In the genomic region with DNA sequence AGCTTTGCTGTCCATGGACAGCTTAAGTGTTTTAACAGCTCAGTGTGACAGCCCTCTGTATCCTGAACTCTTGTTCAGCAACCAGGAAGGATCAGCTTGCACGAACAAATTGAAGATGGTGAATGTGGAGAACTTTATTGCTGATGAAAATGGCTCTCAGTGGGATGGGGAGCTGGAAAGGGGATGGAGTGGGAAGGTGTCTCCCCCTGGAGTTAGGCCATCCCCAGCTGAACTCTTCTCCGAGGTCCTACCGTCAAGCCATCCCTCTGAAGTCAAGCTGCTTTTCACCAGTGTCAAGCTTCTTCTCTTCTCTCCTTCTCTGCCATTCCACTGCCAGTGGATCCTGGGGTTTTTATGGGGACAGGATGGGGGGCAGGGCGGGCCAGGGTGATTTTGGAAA, we compare ENCODE assay signal across 23 cellular contexts. TPM values are rescaled to one million over a fixed set of nuclear protein-coding genes. Genes with fewer than 3 reads are reported as not detected.
DNase-seq lines count a peak whose midpoint lies in the region; ATAC-seq, FAIRE-seq and TF ChIP-seq lines count a peak whose summit lies in the region.
"Had no signal": no experiment of that assay in that cellular context is flagged by ENCODE, and none has a peak within 500 bp of the region (broad histone marks: within the 10 kb centered on the region; RNA-seq: fewer than 3 reads in every experiment).

No MANE protein-coding gene starts in this region.

- H3K9ac ChIP-seq in GM12878 (ENCODE audit: control insufficient read depth, insufficient read depth, low read length), result no peak overlapping the region
- H3K9ac ChIP-seq: BLaER1 had no signal

- CTCF ChIA-PET in CD8-positive, alpha-beta T cell (lab: Charles Lee), result interaction anchor here (1.1 to 10.4 kb wide), 5 partner anchors 13 to 123 kb away, joined by 5 to 187 read pairs (median 5); a partner anchor contains a TSS
- CTCF ChIA-PET in GM12878 (lab: Yijun Ruan, JAX), result interaction anchor here (0.5 to 12.1 kb wide), 8 partner anchors 14 to 701 kb away, joined by 3 to 188 read pairs (median 6); a partner anchor contains a TSS

- no peaks in the 10 kb centered on the region for H3K9me3 Mint-ChIP-seq in CD8-positive, alpha-beta T cell
- H3K9me3 Mint-ChIP-seq in HFFc6, result no peaks in the 10 kb centered on the region
- H3K9me3 Mint-ChIP-seq: IgD-negative memory B cell had no signal

- intact Hi-C loops in CD8-positive, alpha-beta T cell (cut with DNase I, micrococcal nuclease), result no loop called here
- intact Hi-C loops in GM12878 (cut with micrococcal nuclease; ENCODE audit: unreplicated experiment) (no loop called here), lower lobe of right lung (cut with DNase I) (no loop called here)

- no peak overlapping the region for H3K4me2 ChIP-seq in GM12878 (ENCODE audit: control insufficient read depth, insufficient read depth)
- H3K4me2 ChIP-seq: BLaER1 had no signal

- POLR2A ChIA-PET in CD8-positive, alpha-beta T cell (lab: Charles Lee), result no interaction called here
- POLR2A ChIA-PET in GM12878 (lab: Charles Lee), result no interaction called here

- H3K27me3 ChIP-seq in CD8-positive, alpha-beta T cell (ENCODE audit: insufficient read depth, low read length), result no peaks in the 10 kb centered on the region
- no peaks in the 10 kb centered on the region for H3K27me3 ChIP-seq in GM12878 (replicated peaks in 1 of 2; ENCODE audit: control insufficient read depth in 2 of 2, insufficient read depth in 2 of 2, low read length in 1 of 2)
- H3K27me3 ChIP-seq in lower lobe of right lung (ENCODE audit: low read depth), result no peaks in the 10 kb centered on the region
- H3K27me3 ChIP-seq: BLaER1 had no signal

- H3K4me3 Mint-ChIP-seq in CD8-positive, alpha-beta T cell, result no peak overlapping the region
- no peak overlapping the region for H3K4me3 Mint-ChIP-seq in HFFc6
- H3K4me3 Mint-ChIP-seq: CD14-positive monocyte; CD4-positive, alpha-beta memory T cell had no signal

- H3K36me3 Mint-ChIP-seq in CD8-positive, alpha-beta T cell, result peaks cover 49% of the 10 kb centered on the region
- peaks cover 67% of the 10 kb centered on the region for H3K36me3 Mint-ChIP-seq in HFFc6 (ENCODE audit: low read depth)
- H3K36me3 Mint-ChIP-seq: CD14-positive monocyte; CD4-positive, alpha-beta memory T cell had no signal

- H4K20me1 ChIP-seq in GM12878 (ENCODE audit: control insufficient read depth, insufficient read depth), result no peaks in the 10 kb centered on the region
- H4K20me1 ChIP-seq: BLaER1 had no signal

- FAIRE-seq in GM12878 (lab: Jason Lieb, UNC), result no peak
- FAIRE-seq: A204.1, GM12891, GM19239 had no signal

- no peaks in the 10 kb centered on the region for H3K79me2 ChIP-seq in GM12878 (ENCODE audit: control insufficient read depth, insufficient read depth, low read length)

- H3K9me3 ChIP-seq in CD8-positive, alpha-beta T cell (ENCODE audit: low read length), result no peaks in the 10 kb centered on the region
- no peaks in the 10 kb centered on the region for H3K9me3 ChIP-seq in GM12878 (replicated peaks; ENCODE audit: control insufficient read depth, insufficient read depth, low read length)
- no peaks in the 10 kb centered on the region for H3K9me3 ChIP-seq in lower lobe of right lung
- H3K9me3 ChIP-seq: HAP-1 had no signal

- H2AFZ ChIP-seq in GM12878 (ENCODE audit: control insufficient read depth, low read depth, low read length), result no peak overlapping the region

- TF ChIP-seq CTCF in CD8-positive, alpha-beta T cell (IDR thresholded peaks at IDR 0.05), result no peak
- TF ChIP-seq CTCF in HFFc6 (IDR thresholded peaks at IDR 0.05) (no peak), GM12878 (IDR thresholded peaks at IDR 0.05 in 2 of 3, conservative IDR thresholded peaks at IDR 0.05 in 1 of 3; ENCODE audit: control insufficient read depth in 2 of 3, extremely low read depth in 1 of 3, insufficient read depth in 1 of 3, low read depth in 3 of 3, low read length in 3 of 3) (no peak), epithelial cell of proximal tubule (conservative IDR thresholded peaks at IDR 0.05; ENCODE audit: low read depth, low read length) (peak; percentile 6), lower lobe of right lung (IDR thresholded peaks at IDR 0.05) (no peak)

- no peak for DNase-seq in CD8-positive, alpha-beta T cell
- DNase-seq in HFFc6, result no peak
- no peak for DNase-seq in GM12878 (ENCODE audit: low read depth, low spot score)
- DNase-seq in epithelial cell of proximal tubule (ENCODE audit: low read depth), result no peak
- no peak for DNase-seq in caudate nucleus (lab: John Stamatoyannopoulos, UW)
- no peak for DNase-seq in lower lobe of right lung
- DNase-seq in central memory CD4-positive, alpha-beta T cell, result no peak
- DNase-seq: ACHN; AML-193; CD4-positive, alpha-beta memory T cell; DMS 273 treated with DMSO at 0.1 percent for 48 hours; DMS53; DND-41; EL; Kasumi-1; KG1 had no signal

- H3K36me3 ChIP-seq in CD8-positive, alpha-beta T cell (ENCODE audit: insufficient read depth, low read length), result no peaks in the 10 kb centered on the region
- H3K36me3 ChIP-seq in GM12878 (ENCODE audit: control insufficient read depth in 2 of 2, insufficient read depth in 2 of 2, low read length in 1 of 2) (no peaks in the 10 kb centered on the region; a peak in 1 of 4 replicates), lower lobe of right lung (no peaks in the 10 kb centered on the region)
- H3K36me3 ChIP-seq: BLaER1, HAP-1 had no signal

- ATAC-seq in CD8-positive, alpha-beta T cell, result no peak
- ATAC-seq in GM12878 (no peak), lower lobe of right lung (no peak)

- H3K27ac ChIP-seq in CD8-positive, alpha-beta T cell (ENCODE audit: low read depth, low read length), result no peak overlapping the region
- no peak overlapping the region for H3K27ac ChIP-seq in GM12878 (ENCODE audit: control insufficient read depth, insufficient read depth)
- H3K27ac ChIP-seq in caudate nucleus (ENCODE audit: low read depth, low read length), result no peak overlapping the region
- no peak overlapping the region for H3K27ac ChIP-seq in lower lobe of right lung
- H3K27ac ChIP-seq: BLaER1 had no signal

- in situ Hi-C loops in GM12878 (cut with MboI), result no loop called here

- no peaks in the 10 kb centered on the region for H3K4me1 ChIP-seq in CD8-positive, alpha-beta T cell (ENCODE audit: insufficient read depth, low read length)
- H3K4me1 ChIP-seq in GM12878 (ENCODE audit: control insufficient read depth, insufficient read depth, low read length) (no peaks in the 10 kb centered on the region), lower lobe of right lung (no peaks in the 10 kb centered on the region)
- H3K4me1 ChIP-seq: BLaER1, HAP-1 had no signal

- peaks cover 4% of the 10 kb centered on the region for H3K4me1 Mint-ChIP-seq in CD8-positive, alpha-beta T cell (ENCODE audit: low read depth)
- H3K4me1 Mint-ChIP-seq in HFFc6 (ENCODE audit: low read depth), result peaks cover 93% of the 10 kb centered on the region
- H3K4me1 Mint-ChIP-seq: CD14-positive monocyte had no signal

- peak overlapping the region; percentile 29 for H3K27ac Mint-ChIP-seq in CD8-positive, alpha-beta T cell
- peak overlapping the region; percentile 63; the same call in 1 of the 2 replicates for H3K27ac Mint-ChIP-seq in HFFc6
- H3K27ac Mint-ChIP-seq: CD14-positive monocyte; CD4-positive, alpha-beta memory T cell had no signal

- peak; percentile 14; the same call in 1 of the 2 replicates for TF ChIP-seq RAD21 in GM12878 (IDR thresholded peaks at IDR 0.05; ENCODE audit: insufficient read depth, low read depth, low read length)

- H3K4me3 ChIP-seq in CD8-positive, alpha-beta T cell (ENCODE audit: low read depth, low read length), result no peak overlapping the region
- H3K4me3 ChIP-seq in GM12878 (no peak overlapping the region), epithelial cell of proximal tubule (ENCODE audit: low read depth, low read length) (no peak overlapping the region), lower lobe of right lung (no peak overlapping the region)
- H3K4me3 ChIP-seq: BLaER1, HAP-1 had no signal

- SMC1A ChIA-PET in GM12878 (lab: Charles Lee; ENCODE audit: uncharacterized antibody, unreplicated experiment), result interaction anchor here (1.0 to 11.6 kb wide), 4 partner anchors 13 to 123 kb away, joined by 4 to 162 read pairs (median 75); a partner anchor contains a TSS

- no TSS peak for BruUV-seq in GM12878 (replicated peaks; lab: Mats Ljungman, UMichigan)

- TF ChIP-seq EP300 in GM12878 (IDR thresholded peaks at IDR 0.05; ENCODE audit: borderline replicate concordance in 1 of 2, control insufficient read depth in 1 of 2, low read depth in 2 of 2, low read length in 2 of 2), result no peak

- WGBS in GM12878 (ENCODE audit: insufficient coverage, insufficient replicate concordance, low lambda C conversion rate, missing lambda C conversion rate), result 80% methylated on average over 4 of the region's 4 CpGs

- H3K27me3 Mint-ChIP-seq in CD8-positive, alpha-beta T cell (ENCODE audit: low read depth), result no peaks in the 10 kb centered on the region
- peaks cover 1% of the 10 kb centered on the region; the same call in 1 of the 2 replicates for H3K27me3 Mint-ChIP-seq in HFFc6 (ENCODE audit: insufficient read depth)

- TF ChIP-seq POLR2A in GM12878 (IDR thresholded peaks at IDR 0.05; ENCODE audit: low read depth, low read length), result no peak

- RAD21 ChIA-PET in GM12878 (lab: Charles Lee; ENCODE audit: unreplicated experiment), result interaction anchor here (1.4 to 2.6 kb wide), 2 partner anchors 26 to 103 kb away, joined by 5 to 15 read pairs; a partner anchor contains a TSS

TF ChIP-seq in GM12878, 131 proteins besides CTCF, POLR2A, EP300 and RAD21 (continues in another document):
- TF ChIP-seq FOS (IDR thresholded peaks at IDR 0.05; ENCODE audit: borderline replicate concordance, extremely low read depth, insufficient read length), result no peak

RNA-seq across cellular contexts. Expression of a gene that starts 26.6 kb away (rescaled TPM):
- total RNA-seq in CD8-positive, alpha-beta T cell, result 10 to 100 TPM; 12.7 to 13.0 TPM
- 100 to 1,000 TPM; 263 to 375 (median 316) TPM for total RNA-seq in HFFc6 (2021; fragmentation: NEBNext Ultra II Directional; extraction: Animal tissue kit (Norgen Biotek cat#: 25700))
- 2.2 and 2.5 TPM in 2 replicates for total RNA-seq in GM12878 (2013; cell fraction: nucleolus; rRNA removed)
- total RNA-seq in GM12878 (2014; rRNA removed), result 8.2 and 8.4 TPM in 2 replicates
- total RNA-seq in GM12878 (2014; rRNA removed; fragmentation: Illumina TruSeq; extraction: Trizol), result 6.6 and 6.9 TPM in 2 replicates
- 8.2 and 9.7 TPM in 2 replicates for total RNA-seq in GM12878 (2021)
- polyA plus RNA-seq in GM12878 (2011; ENCODE audit: low read depth), result 4.2 TPM
- 6.9 and 9.9 TPM in 2 replicates for polyA plus RNA-seq in GM12878 (2011; rRNA removed)
- polyA plus RNA-seq in GM12878 (2011; cell fraction: cytosol; rRNA removed), result 4.6 and 9.2 TPM in 2 replicates
- 7.9 and 9.2 TPM in 2 replicates for polyA plus RNA-seq in GM12878 (2011; cell fraction: nucleus; rRNA removed)
- 5.3 and 7.9 TPM in 2 replicates for polyA plus RNA-seq in GM12878 (2012)
- 5.6 and 7.5 TPM in 2 replicates for polyA plus RNA-seq in GM12878 (2014; fragmentation: Illumina TruSeq; extraction: Trizol)
- polyA plus RNA-seq in GM12878 (2014; fragmentation: Nextera tagmentation; extraction: Ambion mirVana), result 1 to 10 TPM; 1.9 to 3.9 TPM
- 7.7 and 8.4 TPM in 2 replicates for polyA plus RNA-seq in GM12878 (2014; rRNA removed)
- polyA plus RNA-seq in GM12878 (2016; fragmentation: Nextera tagmentation; extraction: Ambion mirVana), result 1 to 10 TPM; 8.4 to 9.3 TPM
- 6.8 and 9.9 TPM in 2 replicates for polyA minus RNA-seq in GM12878 (2011; rRNA and poly(A)+ RNA removed)
- polyA minus RNA-seq in GM12878 (2011; cell fraction: cytosol; rRNA and poly(A)+ RNA removed), result 8.7 and 10.4 TPM in 2 replicates
- 14.4 and 19.7 TPM in 2 replicates for polyA minus RNA-seq in GM12878 (2011; cell fraction: nucleus; rRNA and poly(A)+ RNA removed)
- total RNA-seq in epithelial cell of proximal tubule, result 145 and 216 TPM in 2 replicates
- total RNA-seq in lower lobe of right lung, result 18.0 TPM
